2 cellular contexts compared by ENCODE assay signal in the genomic region with DNA sequence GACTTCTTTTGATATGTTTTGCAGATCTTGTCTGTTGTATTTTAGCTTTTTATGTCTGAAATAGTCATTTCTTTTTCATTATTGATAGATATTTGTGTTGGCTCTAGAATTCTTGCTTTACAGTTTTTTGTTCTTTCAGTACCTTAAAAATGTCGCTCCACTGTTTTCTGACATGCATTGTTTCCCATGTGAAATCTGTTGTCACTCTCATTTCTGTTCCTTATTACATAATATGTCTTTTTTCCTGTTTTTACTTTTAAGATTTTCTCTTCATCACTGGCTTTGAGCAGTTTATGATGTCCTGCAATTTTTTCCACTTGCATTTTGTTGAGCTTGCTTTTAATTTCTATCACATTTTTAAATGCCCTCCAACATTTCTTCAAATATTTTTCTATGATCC.
TF ChIP-seq lines count a peak whose summit lies in the region.

No MANE protein-coding gene starts in this region.

TF ChIP-seq in HEK293, 187 proteins besides CTCF, POLR2A, EP300 and RAD21:
- TF ChIP-seq TRIM28 (IDR thresholded peaks at IDR 0.05; ENCODE audit: borderline replicate concordance, low read length) (0 out of 2 replicates have a peak, but pooled peaks have one; percentile 19), ZNF626 (tag by site-specific recombination; IDR thresholded peaks at IDR 0.05) (peak; percentile 80), HOXD13 (CRISPR knock-in tag; IDR thresholded peaks at IDR 0.05; ENCODE audit: borderline replicate concordance) (no peak), SETDB1 (IDR thresholded peaks at IDR 0.05; ENCODE audit: insufficient read length, low read length) (peak; percentile 87), ZNF549 (tag by site-specific recombination; IDR thresholded peaks at IDR 0.05) (0 out of 2 replicates have a peak, but pooled peaks have one; percentile 21)
- TF ChIP-seq, protein P1, sequence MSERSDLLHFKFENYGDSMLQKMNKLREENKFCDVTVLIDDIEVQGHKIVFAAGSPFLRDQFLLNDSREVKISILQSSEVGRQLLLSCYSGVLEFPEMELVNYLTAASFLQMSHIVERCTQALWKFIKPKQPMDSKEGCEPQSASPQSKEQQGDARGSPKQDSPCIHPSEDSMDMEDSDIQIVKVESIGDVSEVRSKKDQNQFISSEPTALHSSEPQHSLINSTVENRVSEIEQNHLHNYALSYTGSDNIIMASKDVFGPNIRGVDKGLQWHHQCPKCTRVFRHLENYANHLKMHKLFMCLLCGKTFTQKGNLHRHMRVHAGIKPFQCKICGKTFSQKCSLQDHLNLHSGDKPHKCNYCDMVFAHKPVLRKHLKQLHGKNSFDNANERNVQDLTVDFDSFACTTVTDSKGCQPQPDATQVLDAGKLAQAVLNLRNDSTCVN (tag by site-specific recombination; optimal IDR thresholded peaks at IDR 0.05): no peak

TF ChIP-seq in GM12878, 131 proteins besides CTCF, POLR2A, EP300 and RAD21:
- TF ChIP-seq, protein P2, sequence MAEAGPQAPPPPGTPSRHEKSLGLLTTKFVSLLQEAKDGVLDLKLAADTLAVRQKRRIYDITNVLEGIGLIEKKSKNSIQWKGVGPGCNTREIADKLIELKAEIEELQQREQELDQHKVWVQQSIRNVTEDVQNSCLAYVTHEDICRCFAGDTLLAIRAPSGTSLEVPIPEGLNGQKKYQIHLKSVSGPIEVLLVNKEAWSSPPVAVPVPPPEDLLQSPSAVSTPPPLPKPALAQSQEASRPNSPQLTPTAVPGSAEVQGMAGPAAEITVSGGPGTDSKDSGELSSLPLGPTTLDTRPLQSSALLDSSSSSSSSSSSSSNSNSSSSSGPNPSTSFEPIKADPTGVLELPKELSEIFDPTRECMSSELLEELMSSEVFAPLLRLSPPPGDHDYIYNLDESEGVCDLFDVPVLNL (IDR thresholded peaks at IDR 0.05; ENCODE audit: low read depth, low read length): no peak
- peak; percentile 75; the same call in 1 of the 2 replicates for TF ChIP-seq CBX5 (IDR thresholded peaks at IDR 0.05; ENCODE audit: low read depth)
